In genomic region chr3:195001961-195002861, GRCh38 we compare ENCODE assay signal across 8 cellular contexts.
DNase-seq lines count a peak whose midpoint lies in the region; ATAC-seq and TF ChIP-seq lines count a peak whose summit lies in the region.

No MANE protein-coding gene starts in this region.

- CTCF ChIA-PET in T-cell (lab: Charles Lee) = interaction anchor here in 1 of 2 donors (1.0 kb wide), 1 partner anchor 320 kb away, joined by 3 read pairs; no protein-coding TSS in a partner anchor

- H3K36me3 Mint-ChIP-seq in T-cell = no peaks in the 10 kb centered on the region

- no peak overlapping the region for H3K27ac Mint-ChIP-seq in T-cell

- H3K27me3 Mint-ChIP-seq in T-cell = peaks cover 8 to 12% of the 10 kb centered on the region in 2 donors

- peaks cover 4% of the 10 kb centered on the region; the same call in 1 of the 2 replicates for H3K4me1 ChIP-seq in HAP-1

- intact Hi-C loops in posterior vena cava (cut with DNase I) = no loop called here

- POLR2A ChIA-PET in T-cell (lab: Charles Lee) = no interaction called here

- H3K9me3 Mint-ChIP-seq in T-cell = no peaks in the 10 kb centered on the region

- H3K4me1 Mint-ChIP-seq in T-cell = no peaks in the 10 kb centered on the region

- no peak overlapping the region for H3K4me3 Mint-ChIP-seq in T-cell

- H3K27me3 ChIP-seq in HAP-1 (ENCODE audit: low read depth) = no peaks in the 10 kb centered on the region

- DNase-seq in DMS53 (lab: John Stamatoyannopoulos, UW) (peak; percentile 93), HAP-1 (ENCODE audit: low spot score in 2 of 2) (peak; percentile 30 to 75), NCI-H1930 (lab: John Stamatoyannopoulos, UW) (peak; percentile 32 to 41), T-cell (peak in 12 of 34 experiments; percentile 3 to 29 (median 10)), fibroblast of the aortic adventitia (ENCODE audit: low read depth) (peak; percentile 32), posterior vena cava (ENCODE audit: low spot score) (peak; percentile 79)

- no peaks in the 10 kb centered on the region for H3K36me3 ChIP-seq in HAP-1 (replicated peaks)

- in situ Hi-C loops in HAP-1 (cut with MboI; ENCODE audit: low sequenced_read_pairs) = no loop called here

- no peak overlapping the region for H3K4me3 ChIP-seq in HAP-1
- no peak overlapping the region for H3K4me3 ChIP-seq in fibroblast of the aortic adventitia (ENCODE audit: low read depth, low read length)

- TF ChIP-seq CTCF in fibroblast of the aortic adventitia (IDR thresholded peaks at IDR 0.05; ENCODE audit: insufficient read depth, low read length) = peak; percentile 52

- H3K9me3 ChIP-seq in HAP-1 = no peaks in the 10 kb centered on the region

- peak in 3 of 4 experiments; percentile 37 to 53 (median 53) for ATAC-seq in T-cell (replicated peaks in 1 of 4)
- ATAC-seq in GM21381 (IDR thresholded peaks at IDR 0.05; ENCODE audit: unreplicated experiment) = no peak
- no peak for ATAC-seq in HG03025 (IDR thresholded peaks at IDR 0.05; ENCODE audit: low FRiP score, unreplicated experiment)

Comparison
In these comparisons a context has a peak if more than half of its experiments do, and no peak if none do; other contexts are left out.
1. ATAC-seq: peak in T-cell (3 of 4); none in GM21381 (single experiment) and HG03025 (single experiment).